In genomic region chr5:171945476-171945875, GRCh38 we compare ENCODE assay signal across 26 cellular contexts.
DNase-seq lines count a peak whose midpoint lies in the region; ATAC-seq, FAIRE-seq and TF ChIP-seq lines count a peak whose summit lies in the region.
"Had no signal": no experiment of that assay in that cellular context is flagged by ENCODE, and none has a peak within 500 bp of the region (broad histone marks: within the 10 kb centered on the region; RNA-seq: fewer than 3 reads in every experiment).

No MANE protein-coding gene starts in this region.

- peaks cover 28% of the 10 kb centered on the region for H3K4me1 Mint-ChIP-seq in MCF 10A (ENCODE audit: insufficient read depth, unreplicated experiment)
- peaks cover 47 to 74% (median 62%) of the 10 kb centered on the region in 3 donors for H3K4me1 Mint-ChIP-seq in CD8-positive, alpha-beta memory T cell

- H2AFZ ChIP-seq in K562 (ENCODE audit: low read depth, low read length), result no peak overlapping the region
- H2AFZ ChIP-seq in smooth muscle cell (ENCODE audit: low read depth), result no peak overlapping the region
- H2AFZ ChIP-seq: GM23248 had no signal

- H3K4me2 ChIP-seq in K562 (ENCODE audit: insufficient read depth, low read length) (no peak overlapping the region), smooth muscle cell (peak overlapping the region; percentile 27)

- H3K9me3 ChIP-seq in breast epithelium (no peaks in the 10 kb centered on the region), K562 (replicated peaks; ENCODE audit: control insufficient read depth, insufficient read depth, low read depth, low read length) (no peaks in the 10 kb centered on the region), smooth muscle cell (replicated peaks; ENCODE audit: low read depth) (no peaks in the 10 kb centered on the region)
- H3K9me3 ChIP-seq in CD8-positive, alpha-beta memory T cell (ENCODE audit: low read length), result no peaks in the 10 kb centered on the region
- H3K9me3 ChIP-seq: MG63, tibial nerve had no signal

- no peaks in the 10 kb centered on the region for H3F3A ChIP-seq in smooth muscle cell (ENCODE audit: low read depth)

- H3K36me3 ChIP-seq in breast epithelium, result no peaks in the 10 kb centered on the region
- H3K36me3 ChIP-seq in K562 (ENCODE audit: control insufficient read depth, insufficient read depth, low read length), result no peaks in the 10 kb centered on the region
- no peaks in the 10 kb centered on the region for H3K36me3 ChIP-seq in smooth muscle cell (ENCODE audit: low read depth)
- no peaks in the 10 kb centered on the region for H3K36me3 ChIP-seq in CD8-positive, alpha-beta memory T cell (ENCODE audit: insufficient read depth, low read length)
- H3K36me3 ChIP-seq: MG63, tibial nerve had no signal

- H3K27ac Mint-ChIP-seq in MCF 10A (ENCODE audit: low read depth, unreplicated experiment), result peak overlapping the region; percentile 49
- H3K27ac Mint-ChIP-seq in CD8-positive, alpha-beta memory T cell, result no peak overlapping the region
- H3K27ac Mint-ChIP-seq: stimulated activated naive CD8-positive, alpha-beta T cell treated with anti-CD3 and anti-CD28 coated beads, Interleukin-15, amount 100 ng/mL, for 72 hours; T-helper 2 cell treated with Interferon-gamma antibody and Interleukin-4, amounts not matched to agents 5 μg/mL and 100 μg/mL, for 36 hours had no signal

- H3K27ac ChIP-seq in breast epithelium, result no peak overlapping the region
- no peak overlapping the region for H3K27ac ChIP-seq in K562 (ENCODE audit: extremely low read depth, low read depth, low read length)
- H3K27ac ChIP-seq in smooth muscle cell (ENCODE audit: low read depth), result peak overlapping the region; percentile 23
- no peak overlapping the region for H3K27ac ChIP-seq in CD8-positive, alpha-beta memory T cell (ENCODE audit: low read depth, low read length)
- H3K27ac ChIP-seq: coronary artery, GM23248 had no signal

- ATAC-seq in K562, result peak; percentile 48
- peak; percentile 75 for ATAC-seq in left lobe of liver
- no peak for ATAC-seq in HG03354 (IDR thresholded peaks at IDR 0.05; ENCODE audit: poor library complexity, severe bottlenecking, unreplicated experiment)
- ATAC-seq: activated T-cell treated with anti-CD3 and anti-CD28 coated beads, Interleukin-2, amount 50 U/mL, for 4 hours; stimulated activated naive CD8-positive, alpha-beta T cell treated with anti-CD3 and anti-CD28 coated beads, Interleukin-15, amount 100 ng/mL, for 72 hours had no signal

- DNase-seq in MCF 10A (ENCODE audit: unreplicated experiment) (no peak), breast epithelium (ENCODE audit: low spot score in 2 of 2) (no peak), K562 (ENCODE audit: extremely low read depth in 1 of 4, low spot score in 3 of 4) (no peak), left lobe of liver (ENCODE audit: low spot score) (no peak), smooth muscle cell (lab: John Stamatoyannopoulos, UW; ENCODE audit: unreplicated experiment) (no peak)
- DNase-seq in CD8-positive, alpha-beta memory T cell, result no peak
- no peak for DNase-seq in activated T-cell treated with anti-CD3 and anti-CD28 coated beads, Interleukin-2, amount 50 U/mL, for 48 hours
- DNase-seq: 8988T; activated CD4-positive, alpha-beta T cell treated with anti-CD3 and anti-CD28 coated beads for 48 hours; activated naive CD4-positive, alpha-beta T cell treated with Interleukin-2 at 50 U/mL for 16 hours; activated T-cell treated with anti-CD3 and anti-CD28 coated beads, Interleukin-2, amount 50 U/mL, for 4 hours; AML-193; COR-L47; DMS79; GF-D8; HFFc6; MG63; NCI-H1436; NCI-H524; posterior cingulate gyrus; stimulated activated naive CD8-positive, alpha-beta T cell treated with anti-CD3 and anti-CD28 coated beads, Interleukin-15, amount 100 ng/mL, for 72 hours had no signal

- no peaks in the 10 kb centered on the region for H3K9me3 Mint-ChIP-seq in MCF 10A (ENCODE audit: unreplicated experiment)
- no peaks in the 10 kb centered on the region for H3K9me3 Mint-ChIP-seq in CD8-positive, alpha-beta memory T cell
- H3K9me3 Mint-ChIP-seq: activated T-cell treated with anti-CD3 and anti-CD28 coated beads, Interleukin-2, amount 50 U/mL, for 4 hours; HFFc6; stimulated activated naive CD8-positive, alpha-beta T cell treated with anti-CD3 and anti-CD28 coated beads, Interleukin-15, amount 100 ng/mL, for 72 hours; T-helper 2 cell treated with Interferon-gamma antibody and Interleukin-4, amounts not matched to agents 5 μg/mL and 100 μg/mL, for 36 hours had no signal

- TF ChIP-seq POLR2A in breast epithelium (IDR thresholded peaks at IDR 0.05) (no peak), K562 (conservative IDR thresholded peaks at IDR 0.05) (no peak)

- TF ChIP-seq CTCF in MCF 10A (IDR thresholded peaks at IDR 0.05; ENCODE audit: unreplicated experiment) (no peak), breast epithelium (IDR thresholded peaks at IDR 0.05) (no peak), K562 (IDR thresholded peaks at IDR 0.05 in 2 of 3, conservative IDR thresholded peaks at IDR 0.05 in 1 of 3; ENCODE audit: insufficient read depth in 2 of 3, low read depth in 1 of 3, low read length in 3 of 3) (no peak), smooth muscle cell (IDR thresholded peaks at IDR 0.05; ENCODE audit: borderline replicate concordance, insufficient read depth, poor library complexity, severe bottlenecking) (no peak)

- TF ChIP-seq RAD21 in K562 (CRISPR knock-in tag; conservative IDR thresholded peaks at IDR 0.05 in 1 of 2, IDR thresholded peaks at IDR 0.05 in 1 of 2), result no peak

- no peak for TF ChIP-seq EP300 in K562 (IDR thresholded peaks at IDR 0.05; ENCODE audit: low read length)

- in situ Hi-C loops in K562 (cut with MboI), result no loop called here

- H3K27me3 Mint-ChIP-seq in MCF 10A (ENCODE audit: insufficient read depth, unreplicated experiment), result no peaks in the 10 kb centered on the region
- no peaks in the 10 kb centered on the region for H3K27me3 Mint-ChIP-seq in CD8-positive, alpha-beta memory T cell
- H3K27me3 Mint-ChIP-seq: stimulated activated naive CD8-positive, alpha-beta T cell treated with anti-CD3 and anti-CD28 coated beads, Interleukin-15, amount 100 ng/mL, for 72 hours had no signal

- H3K79me2 ChIP-seq in K562 (ENCODE audit: control insufficient read depth, insufficient read depth, low read length) (peaks cover 31% of the 10 kb centered on the region), smooth muscle cell (ENCODE audit: low read depth) (peaks cover 87% of the 10 kb centered on the region)

- CTCF ChIA-PET in MCF 10A (lab: Yijun Ruan, JAX), result interaction anchor here (0.8 to 1.2 kb wide), 6 partner anchors 7 to 161 kb away, joined by 3 to 8 read pairs (median 4); no protein-coding TSS in a partner anchor
- CTCF ChIA-PET in K562 (lab: Yijun Ruan, JAX; ENCODE audit: low intra/inter-chr PET ratio), result no interaction called here
- CTCF ChIA-PET in CD8-positive, alpha-beta memory T cell (lab: Charles Lee), result no interaction called here

- H3K27me3 ChIP-seq in breast epithelium (no peaks in the 10 kb centered on the region), K562 (ENCODE audit: control insufficient read depth in 2 of 2, insufficient read depth in 2 of 2, low read length in 2 of 2) (no peaks in the 10 kb centered on the region), smooth muscle cell (ENCODE audit: low read depth) (no peaks in the 10 kb centered on the region)
- H3K27me3 ChIP-seq in CD8-positive, alpha-beta memory T cell (ENCODE audit: insufficient read depth, low read length, poor library complexity, severe bottlenecking), result no peaks in the 10 kb centered on the region
- H3K27me3 ChIP-seq: MG63, tibial nerve had no signal

- H3K36me3 Mint-ChIP-seq in MCF 10A (ENCODE audit: insufficient read depth, unreplicated experiment), result peaks cover 7% of the 10 kb centered on the region
- H3K36me3 Mint-ChIP-seq in CD8-positive, alpha-beta memory T cell, result peaks cover 0 to 5% (median 1%) of the 10 kb centered on the region in 3 donors

- intact Hi-C loops in MCF 10A (cut with micrococcal nuclease) (no loop called here), breast epithelium (cut with DNase I; ENCODE audit: low total_unique reads) (no loop called here), K562 (cut with micrococcal nuclease) (no loop called here)

- no peak overlapping the region for H3K4me3 Mint-ChIP-seq in MCF 10A (ENCODE audit: unreplicated experiment)
- no peak overlapping the region for H3K4me3 Mint-ChIP-seq in CD8-positive, alpha-beta memory T cell
- H3K4me3 Mint-ChIP-seq: activated T-cell treated with anti-CD3 and anti-CD28 coated beads, Interleukin-2, amount 50 U/mL, for 4 hours; HFFc6; stimulated activated naive CD8-positive, alpha-beta T cell treated with anti-CD3 and anti-CD28 coated beads, Interleukin-15, amount 100 ng/mL, for 72 hours; T-helper 2 cell treated with Interferon-gamma antibody and Interleukin-4, amounts not matched to agents 5 μg/mL and 100 μg/mL, for 36 hours had no signal

- POLR2A ChIA-PET in MCF 10A (lab: Yijun Ruan, JAX) (interaction anchor here (0.8 to 3.4 kb wide), 5 partner anchors 11 to 143 kb away, joined by 3 to 16 read pairs (median 3); partner anchors contain the start of gene FBXW11), K562 (lab: Yijun Ruan, JAX) (no interaction called here)
- POLR2A ChIA-PET in CD8-positive, alpha-beta memory T cell (lab: Charles Lee), result no interaction called here

- H3K9me1 ChIP-seq in K562 (ENCODE audit: control insufficient read depth, insufficient read depth, low read length), result no peaks in the 10 kb centered on the region

- no peaks in the 10 kb centered on the region for H4K20me1 ChIP-seq in K562 (replicated peaks; ENCODE audit: control insufficient read depth, insufficient read depth, low read length)
- peaks cover 94% of the 10 kb centered on the region for H4K20me1 ChIP-seq in smooth muscle cell (ENCODE audit: low read depth)

- FAIRE-seq in K562 (lab: Jason Lieb, UNC), result no peak

- BruUV-seq in MCF 10A (replicated peaks; lab: Mats Ljungman, UMichigan) (no TSS peak), K562 (replicated peaks; lab: Mats Ljungman, UMichigan) (no TSS peak)

- H3K9ac ChIP-seq in K562 (ENCODE audit: insufficient read depth in 1 of 2, low read depth in 2 of 2, low read length in 2 of 2) (no peak overlapping the region), smooth muscle cell (ENCODE audit: low read depth) (no peak overlapping the region)
- H3K9ac ChIP-seq: GM23248 had no signal

- no peak overlapping the region for H3K4me3 ChIP-seq in breast epithelium
- no peak overlapping the region for H3K4me3 ChIP-seq in K562
- no peak overlapping the region for H3K4me3 ChIP-seq in smooth muscle cell
- H3K4me3 ChIP-seq in CD8-positive, alpha-beta memory T cell (ENCODE audit: low read length), result no peak overlapping the region
- H3K4me3 ChIP-seq: coronary artery, GM23248, MG63, tibial nerve had no signal

- peaks cover 0 to 8% of the 10 kb centered on the region in 2 donors for H3K4me1 ChIP-seq in breast epithelium
- H3K4me1 ChIP-seq in K562 (replicated peaks in 1 of 2; ENCODE audit: control insufficient read depth in 2 of 2, insufficient read depth in 2 of 2, low read length in 2 of 2), result peaks cover 0 to 8% of the 10 kb centered on the region in 2 experiments; a peak in 2 of 5 replicates
- H3K4me1 ChIP-seq in smooth muscle cell (ENCODE audit: low read depth), result peaks cover 7% of the 10 kb centered on the region
- no peaks in the 10 kb centered on the region for H3K4me1 ChIP-seq in CD8-positive, alpha-beta memory T cell (ENCODE audit: insufficient read depth, low read length)

- 59% methylated on average over 4 of the region's 4 CpGs for WGBS in K562 (ENCODE audit: insufficient coverage, low coverage, missing lambda C conversion rate)
- whole genome bisulfite sequencing in smooth muscle cell (ENCODE audit: low lambda C conversion rate), result 86% methylated on average over 4 of the region's 4 CpGs
